ENCODE assay signal across 1 cellular context in the genomic region with DNA sequence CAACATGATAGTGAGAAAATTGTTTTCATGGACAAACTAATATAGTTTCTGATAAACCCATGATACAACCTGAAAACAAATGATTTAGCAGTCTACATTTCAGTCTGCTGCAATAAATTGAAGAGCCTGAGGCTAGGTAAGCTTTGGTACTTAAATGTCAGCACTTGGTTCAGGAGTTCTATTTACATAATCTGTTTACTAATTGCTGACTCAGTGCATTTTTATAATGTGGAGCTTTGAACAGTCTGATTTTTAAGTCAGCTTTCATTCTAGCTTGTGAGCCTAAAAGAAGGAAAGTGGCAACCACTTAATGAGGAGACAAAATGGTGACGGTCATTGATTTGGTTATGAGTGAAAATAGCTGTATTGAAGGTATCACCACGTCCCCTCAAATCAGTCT.
TF ChIP-seq lines count a peak whose summit lies in the region.

No MANE protein-coding gene starts in this region.

TF ChIP-seq in liver, 16 proteins besides CTCF, POLR2A, EP300 and RAD21 (continued from another document):
- TF ChIP-seq, protein P1, sequence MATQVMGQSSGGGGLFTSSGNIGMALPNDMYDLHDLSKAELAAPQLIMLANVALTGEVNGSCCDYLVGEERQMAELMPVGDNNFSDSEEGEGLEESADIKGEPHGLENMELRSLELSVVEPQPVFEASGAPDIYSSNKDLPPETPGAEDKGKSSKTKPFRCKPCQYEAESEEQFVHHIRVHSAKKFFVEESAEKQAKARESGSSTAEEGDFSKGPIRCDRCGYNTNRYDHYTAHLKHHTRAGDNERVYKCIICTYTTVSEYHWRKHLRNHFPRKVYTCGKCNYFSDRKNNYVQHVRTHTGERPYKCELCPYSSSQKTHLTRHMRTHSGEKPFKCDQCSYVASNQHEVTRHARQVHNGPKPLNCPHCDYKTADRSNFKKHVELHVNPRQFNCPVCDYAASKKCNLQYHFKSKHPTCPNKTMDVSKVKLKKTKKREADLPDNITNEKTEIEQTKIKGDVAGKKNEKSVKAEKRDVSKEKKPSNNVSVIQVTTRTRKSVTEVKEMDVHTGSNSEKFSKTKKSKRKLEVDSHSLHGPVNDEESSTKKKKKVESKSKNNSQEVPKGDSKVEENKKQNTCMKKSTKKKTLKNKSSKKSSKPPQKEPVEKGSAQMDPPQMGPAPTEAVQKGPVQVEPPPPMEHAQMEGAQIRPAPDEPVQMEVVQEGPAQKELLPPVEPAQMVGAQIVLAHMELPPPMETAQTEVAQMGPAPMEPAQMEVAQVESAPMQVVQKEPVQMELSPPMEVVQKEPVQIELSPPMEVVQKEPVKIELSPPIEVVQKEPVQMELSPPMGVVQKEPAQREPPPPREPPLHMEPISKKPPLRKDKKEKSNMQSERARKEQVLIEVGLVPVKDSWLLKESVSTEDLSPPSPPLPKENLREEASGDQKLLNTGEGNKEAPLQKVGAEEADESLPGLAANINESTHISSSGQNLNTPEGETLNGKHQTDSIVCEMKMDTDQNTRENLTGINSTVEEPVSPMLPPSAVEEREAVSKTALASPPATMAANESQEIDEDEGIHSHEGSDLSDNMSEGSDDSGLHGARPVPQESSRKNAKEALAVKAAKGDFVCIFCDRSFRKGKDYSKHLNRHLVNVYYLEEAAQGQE (IDR thresholded peaks at IDR 0.05) = no peak
- peak; percentile 42 for TF ChIP-seq YY1 (IDR thresholded peaks at IDR 0.05)
- TF ChIP-seq, protein P2, sequence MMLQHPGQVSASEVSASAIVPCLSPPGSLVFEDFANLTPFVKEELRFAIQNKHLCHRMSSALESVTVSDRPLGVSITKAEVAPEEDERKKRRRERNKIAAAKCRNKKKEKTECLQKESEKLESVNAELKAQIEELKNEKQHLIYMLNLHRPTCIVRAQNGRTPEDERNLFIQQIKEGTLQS (IDR thresholded peaks at IDR 0.05) = no peak
- TF ChIP-seq NR2F2 (IDR thresholded peaks at IDR 0.05) = no peak
- TF ChIP-seq, protein P3, sequence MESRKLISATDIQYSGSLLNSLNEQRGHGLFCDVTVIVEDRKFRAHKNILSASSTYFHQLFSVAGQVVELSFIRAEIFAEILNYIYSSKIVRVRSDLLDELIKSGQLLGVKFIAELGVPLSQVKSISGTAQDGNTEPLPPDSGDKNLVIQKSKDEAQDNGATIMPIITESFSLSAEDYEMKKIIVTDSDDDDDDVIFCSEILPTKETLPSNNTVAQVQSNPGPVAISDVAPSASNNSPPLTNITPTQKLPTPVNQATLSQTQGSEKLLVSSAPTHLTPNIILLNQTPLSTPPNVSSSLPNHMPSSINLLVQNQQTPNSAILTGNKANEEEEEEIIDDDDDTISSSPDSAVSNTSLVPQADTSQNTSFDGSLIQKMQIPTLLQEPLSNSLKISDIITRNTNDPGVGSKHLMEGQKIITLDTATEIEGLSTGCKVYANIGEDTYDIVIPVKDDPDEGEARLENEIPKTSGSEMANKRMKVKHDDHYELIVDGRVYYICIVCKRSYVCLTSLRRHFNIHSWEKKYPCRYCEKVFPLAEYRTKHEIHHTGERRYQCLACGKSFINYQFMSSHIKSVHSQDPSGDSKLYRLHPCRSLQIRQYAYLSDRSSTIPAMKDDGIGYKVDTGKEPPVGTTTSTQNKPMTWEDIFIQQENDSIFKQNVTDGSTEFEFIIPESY (IDR thresholded peaks at IDR 0.05) = no peak
- TF ChIP-seq EGR1 (IDR thresholded peaks at IDR 0.05; ENCODE audit: low read depth in 2 of 2) = no peak
- peak; percentile 9 for TF ChIP-seq FOXA2 (IDR thresholded peaks at IDR 0.05)
- no peak for TF ChIP-seq TAF1 (conservative IDR thresholded peaks at IDR 0.05)
- no peak for TF ChIP-seq HNF4A (conservative IDR thresholded peaks at IDR 0.05)
- TF ChIP-seq, protein P4, sequence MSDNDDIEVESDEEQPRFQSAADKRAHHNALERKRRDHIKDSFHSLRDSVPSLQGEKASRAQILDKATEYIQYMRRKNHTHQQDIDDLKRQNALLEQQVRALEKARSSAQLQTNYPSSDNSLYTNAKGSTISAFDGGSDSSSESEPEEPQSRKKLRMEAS (IDR thresholded peaks at IDR 0.05) = no peak
TF ChIP-seq in liver: peak in this region for 2.
